In genomic region chr12:109127533-109128242, GRCh38 we compare ENCODE assay signal across 26 cellular contexts.
"Had no signal": no experiment of that assay in that cellular context is flagged by ENCODE, and none has a peak within 500 bp of the region (broad histone marks: within the 10 kb centered on the region; RNA-seq: fewer than 3 reads in every experiment).

No MANE protein-coding gene starts in this region.

- H3K4me3 Mint-ChIP-seq: activated CD4-positive, alpha-beta memory T cell treated with anti-CD3 and anti-CD28 coated beads for 36 hours; activated naive CD4-positive, alpha-beta T cell treated with anti-CD3 and anti-CD28 coated beads for 36 hours; activated naive CD8-positive, alpha-beta T cell treated with anti-CD3 and anti-CD28 coated beads for 36 hours; activated T-helper 1 cell treated with anti-CD3 and anti-CD28 coated beads, Interleukin-12 subunit alpha, Interleukin-12 subunit beta, Interleukin-2, Interleukin-4 antibody, amounts not matched to agents 30 ng/mL and 10 ng/mL and 1 ng/mL, durations not matched to agents 14 hours and 24 hours and 36 hours; brain; effector memory CD8-positive, alpha-beta T cell; nephron; stimulated activated effector memory CD8-positive, alpha-beta T cell treated with anti-CD3 and anti-CD28 coated beads, Interleukin-12 subunit alpha, Interleukin-12 subunit beta, amount 100 ng/mL, for 72 hours; stimulated activated naive CD8-positive, alpha-beta T cell treated with anti-CD3 and anti-CD28 coated beads, Interleukin-15, Interleukin-2, amounts not matched to agents 100 ng/mL and 50 ng/mL, for 24 hours; T-helper 2 cell treated with Interferon-gamma antibody and Interleukin-4, amounts not matched to agents 5 μg/mL and 100 μg/mL, for 36 hours had no signal

- H3K36me3 Mint-ChIP-seq: activated CD4-positive, alpha-beta memory T cell treated with anti-CD3 and anti-CD28 coated beads for 36 hours; activated naive CD8-positive, alpha-beta T cell treated with anti-CD3 and anti-CD28 coated beads for 36 hours; brain; stimulated activated effector memory CD8-positive, alpha-beta T cell treated with anti-CD3 and anti-CD28 coated beads, Interleukin-12 subunit alpha, Interleukin-12 subunit beta, amount 100 ng/mL, for 72 hours had no signal

- H3K4me1 ChIP-seq: ascending aorta, lower lobe of right lung had no signal

- H3K4me3 ChIP-seq: ascending aorta, heart left ventricle, lower lobe of right lung, tibial nerve had no signal

- H3K9me3 ChIP-seq: ascending aorta, heart left ventricle, lower lobe of right lung, tibial nerve had no signal

- H3K27me3 Mint-ChIP-seq: activated CD4-positive, alpha-beta memory T cell treated with anti-CD3 and anti-CD28 coated beads for 36 hours; activated naive CD8-positive, alpha-beta T cell treated with anti-CD3 and anti-CD28 coated beads for 36 hours; brain; stimulated activated naive CD8-positive, alpha-beta T cell treated with anti-CD3 and anti-CD28 coated beads, Interleukin-15, Interleukin-2, amounts not matched to agents 100 ng/mL and 50 ng/mL, for 24 hours had no signal

- ATAC-seq: effector memory CD8-positive, alpha-beta T cell; heart left ventricle; lower lobe of right lung; stimulated activated effector memory CD8-positive, alpha-beta T cell treated with anti-CD3 and anti-CD28 coated beads, Interleukin-12 subunit alpha, Interleukin-12 subunit beta, amount 100 ng/mL, for 72 hours had no signal

- H3K9me3 Mint-ChIP-seq: activated CD4-positive, alpha-beta memory T cell treated with anti-CD3 and anti-CD28 coated beads for 36 hours; activated naive CD4-positive, alpha-beta T cell treated with anti-CD3 and anti-CD28 coated beads for 36 hours; activated naive CD8-positive, alpha-beta T cell treated with anti-CD3 and anti-CD28 coated beads for 36 hours; activated T-helper 1 cell treated with anti-CD3 and anti-CD28 coated beads, Interleukin-12 subunit alpha, Interleukin-12 subunit beta, Interleukin-2, Interleukin-4 antibody, amounts not matched to agents 30 ng/mL and 10 ng/mL and 1 ng/mL, durations not matched to agents 14 hours and 24 hours and 36 hours; brain; effector memory CD8-positive, alpha-beta T cell; nephron; stimulated activated effector memory CD8-positive, alpha-beta T cell treated with anti-CD3 and anti-CD28 coated beads, Interleukin-12 subunit alpha, Interleukin-12 subunit beta, amount 100 ng/mL, for 72 hours; stimulated activated naive CD8-positive, alpha-beta T cell treated with anti-CD3 and anti-CD28 coated beads, Interleukin-15, Interleukin-2, amounts not matched to agents 100 ng/mL and 50 ng/mL, for 24 hours; T-helper 2 cell treated with Interferon-gamma antibody and Interleukin-4, amounts not matched to agents 5 μg/mL and 100 μg/mL, for 36 hours had no signal

- H3K27ac ChIP-seq: ascending aorta, lower lobe of right lung, tibial nerve, VCaP had no signal

- H3K27ac Mint-ChIP-seq: activated CD4-positive, alpha-beta memory T cell treated with anti-CD3 and anti-CD28 coated beads for 36 hours; activated naive CD4-positive, alpha-beta T cell treated with anti-CD3 and anti-CD28 coated beads for 36 hours; activated naive CD8-positive, alpha-beta T cell treated with anti-CD3 and anti-CD28 coated beads for 36 hours; activated T-helper 1 cell treated with anti-CD3 and anti-CD28 coated beads, Interleukin-12 subunit alpha, Interleukin-12 subunit beta, Interleukin-2, Interleukin-4 antibody, amounts not matched to agents 30 ng/mL and 10 ng/mL and 1 ng/mL, durations not matched to agents 14 hours and 24 hours and 36 hours; brain; effector memory CD8-positive, alpha-beta T cell; nephron; stimulated activated effector memory CD8-positive, alpha-beta T cell treated with anti-CD3 and anti-CD28 coated beads, Interleukin-12 subunit alpha, Interleukin-12 subunit beta, amount 100 ng/mL, for 72 hours; stimulated activated naive CD8-positive, alpha-beta T cell treated with anti-CD3 and anti-CD28 coated beads, Interleukin-15, Interleukin-2, amounts not matched to agents 100 ng/mL and 50 ng/mL, for 24 hours; T-helper 2 cell treated with Interferon-gamma antibody and Interleukin-4, amounts not matched to agents 5 μg/mL and 100 μg/mL, for 36 hours had no signal

- H3K4me1 Mint-ChIP-seq: activated naive CD8-positive, alpha-beta T cell treated with anti-CD3 and anti-CD28 coated beads for 36 hours; stimulated activated effector memory CD8-positive, alpha-beta T cell treated with anti-CD3 and anti-CD28 coated beads, Interleukin-12 subunit alpha, Interleukin-12 subunit beta, amount 100 ng/mL, for 72 hours had no signal

- H3K36me3 ChIP-seq: ascending aorta, lower lobe of right lung, tibial nerve had no signal

- H3K27me3 ChIP-seq: ascending aorta, heart left ventricle, tibial nerve had no signal

- DNase-seq: activated CD4-positive, alpha-beta memory T cell treated with anti-CD3 and anti-CD28 coated beads for 36 hours; activated CD4-positive, alpha-beta T cell treated with anti-CD3 and anti-CD28 coated beads for 4 hours; activated CD8-positive, alpha-beta memory T cell treated with anti-CD3 and anti-CD28 coated beads, Interleukin-2, amount 50 U/mL, for 4 hours; activated effector memory CD4-positive, alpha-beta T cell treated with anti-CD3 and anti-CD28 coated beads, Interleukin-2, amount 50 U/mL, for 16 hours; activated naive CD4-positive, alpha-beta T cell treated with anti-CD3 and anti-CD28 coated beads for 36 hours; activated naive CD8-positive, alpha-beta T cell treated with anti-CD3 and anti-CD28 coated beads for 36 hours; activated T-cell treated with anti-CD3 and anti-CD28 coated beads, Interleukin-2, amount 50 U/mL, for 1 hour; cortex of kidney; effector memory CD8-positive, alpha-beta T cell; erythroblast; heart left ventricle; lower lobe of right lung; mesenchymal stem cell; right cardiac atrium; small intestine; stimulated activated CD4-positive, alpha-beta T cell treated with anti-CD3 and anti-CD28 coated beads, Interleukin-4, amount 100 ng/mL, for 24 hours; T-helper 1 cell had no signal
